Comparison of ENCODE assay signal across 8 cellular contexts in the genomic region with DNA sequence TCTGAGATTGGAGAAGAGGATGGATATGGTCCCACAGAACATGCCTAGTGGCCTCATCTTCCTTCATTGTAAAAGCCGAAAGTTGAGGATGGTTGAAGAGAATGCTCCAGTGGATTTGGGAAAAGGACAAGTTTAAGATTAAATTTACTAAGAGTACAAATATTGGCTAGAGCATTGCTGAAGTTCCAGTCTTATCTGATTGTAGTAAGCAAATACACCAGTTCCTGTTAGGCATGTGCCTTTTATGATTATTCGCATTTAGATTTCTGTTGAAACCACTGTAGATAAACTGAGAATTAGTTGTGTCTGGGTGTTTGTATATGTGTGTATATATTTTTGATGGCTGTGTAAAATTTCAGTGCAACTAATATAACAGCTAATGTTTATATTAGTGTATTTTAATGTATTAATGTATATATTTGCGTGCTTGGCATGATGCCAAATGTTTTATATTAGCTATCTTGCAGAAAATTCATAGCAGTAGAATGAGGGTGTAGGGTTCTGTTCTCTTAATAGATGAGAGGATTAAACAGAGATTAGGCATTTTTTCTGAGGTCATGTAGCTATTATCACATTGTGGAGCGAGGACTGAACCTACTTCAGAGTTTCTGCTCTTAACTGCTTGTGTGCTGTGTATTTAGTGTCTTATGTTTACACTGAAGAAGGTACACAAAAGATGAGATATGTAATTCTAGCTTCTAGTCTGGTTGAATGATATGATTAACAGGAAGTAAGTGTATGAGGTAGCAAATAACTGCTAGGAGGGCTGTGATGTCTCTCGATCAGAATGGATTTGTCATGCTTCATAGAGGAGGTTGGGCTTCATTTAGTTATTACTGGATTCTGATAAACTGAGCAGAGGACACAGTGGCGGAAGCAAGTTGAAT. TPM values are rescaled to one million over a fixed set of nuclear protein-coding genes. Genes with fewer than 3 reads are reported as not detected.
DNase-seq lines count a peak whose midpoint lies in the region; ATAC-seq, FAIRE-seq and TF ChIP-seq lines count a peak whose summit lies in the region.
"Had no signal": no experiment of that assay in that cellular context is flagged by ENCODE, and none has a peak within 500 bp of the region (broad histone marks: within the 10 kb centered on the region; RNA-seq: fewer than 3 reads in every experiment).

No MANE protein-coding gene starts in this region.

- FAIRE-seq in GM12891 (lab: Jason Lieb, UNC) (peak; percentile 45), astrocyte (lab: Jason Lieb, UNC) (no peak)

- H3K4me3 ChIP-seq in astrocyte (ENCODE audit: insufficient read depth, low read depth, low read length) (no peak overlapping the region), psoas muscle (no peak overlapping the region)

- H3K9ac ChIP-seq in astrocyte (ENCODE audit: low read length), result no peak overlapping the region
- H3K9ac ChIP-seq: KMS-11 had no signal

- no peak for ATAC-seq in natural killer cell treated with Interleukin-12 subunit alpha and Interleukin-12 subunit beta and Interleukin-15 and Interleukin-18, amount 100 ng/mL, for 72 hours
- no peak for ATAC-seq in psoas muscle
- no peak for ATAC-seq in left cardiac atrium
- no peak for ATAC-seq in GM18502 (IDR thresholded peaks at IDR 0.05; ENCODE audit: poor library complexity, unreplicated experiment)

- intact Hi-C loops in psoas muscle (cut with DNase I) (no loop called here), left cardiac atrium (cut with DNase I) (no loop called here)

- DNase-seq in GM12891 (ENCODE audit: insufficient read length, low spot score) (no peak), NCI-H2081 treated with DMSO at 0.1 percent for 48 hours (lab: John Stamatoyannopoulos, UW) (peak; percentile 27), astrocyte (ENCODE audit: low read depth) (no peak), psoas muscle (no peak), left cardiac atrium (no peak)
- DNase-seq in natural killer cell treated with Interleukin-12 subunit alpha and Interleukin-12 subunit beta and Interleukin-15 and Interleukin-18, amount 100 ng/mL, for 72 hours (ENCODE audit: low spot score), result no peak

- peaks cover 8% of the 10 kb centered on the region for H3K79me2 ChIP-seq in astrocyte (ENCODE audit: insufficient read depth, low read length)

- peak overlapping the region; percentile 17 for H3K4me2 ChIP-seq in astrocyte (ENCODE audit: low read length)
- H3K4me2 ChIP-seq: KMS-11 had no signal

- H3K9me3 ChIP-seq in astrocyte (ENCODE audit: insufficient read depth, low read depth, low read length) (no peaks in the 10 kb centered on the region), psoas muscle (no peaks in the 10 kb centered on the region)

- H3K27me3 ChIP-seq in astrocyte (ENCODE audit: insufficient read depth, low read length) (no peaks in the 10 kb centered on the region), psoas muscle (ENCODE audit: insufficient read depth in 3 of 3, low read length in 2 of 3) (no peaks in the 10 kb centered on the region)

- TF ChIP-seq POLR2A in GM12891 (IDR thresholded peaks at IDR 0.05; ENCODE audit: low read depth, low read length), result no peak

- H3K4me3 Mint-ChIP-seq in astrocyte (ENCODE audit: unreplicated experiment), result no peak overlapping the region
- no peak overlapping the region for H3K4me3 Mint-ChIP-seq in natural killer cell treated with Interleukin-12 subunit alpha and Interleukin-12 subunit beta and Interleukin-15 and Interleukin-18, amount 100 ng/mL, for 72 hours

- peaks cover 7% of the 10 kb centered on the region for H3K4me1 Mint-ChIP-seq in astrocyte (ENCODE audit: low read depth, unreplicated experiment)
- peaks cover 6 to 7% of the 10 kb centered on the region in 2 donors for H3K4me1 Mint-ChIP-seq in natural killer cell treated with Interleukin-12 subunit alpha and Interleukin-12 subunit beta and Interleukin-15 and Interleukin-18, amount 100 ng/mL, for 72 hours (ENCODE audit: low read depth in 2 of 2)

- TF ChIP-seq CTCF in astrocyte (IDR thresholded peaks at IDR 0.05; ENCODE audit: insufficient read depth, low read depth, low read length) (no peak), psoas muscle (IDR thresholded peaks at IDR 0.05) (no peak)

- no peaks in the 10 kb centered on the region for H3K27me3 Mint-ChIP-seq in astrocyte (ENCODE audit: low read depth, unreplicated experiment)
- no peaks in the 10 kb centered on the region for H3K27me3 Mint-ChIP-seq in natural killer cell treated with Interleukin-12 subunit alpha and Interleukin-12 subunit beta and Interleukin-15 and Interleukin-18, amount 100 ng/mL, for 72 hours

- H3K4me1 ChIP-seq in astrocyte (ENCODE audit: insufficient read depth, low read length) (no peaks in the 10 kb centered on the region), psoas muscle (peaks cover 3% of the 10 kb centered on the region)

- H3K27ac ChIP-seq in astrocyte (ENCODE audit: low read depth, low read length), result peak overlapping the region; percentile 1
- no peak overlapping the region for H3K27ac ChIP-seq in psoas muscle
- H3K27ac ChIP-seq: KMS-11 had no signal

- 86 to 92% (median 91%) methylated on average over 6 of the region's 6 CpGs for WGBS in psoas muscle, 3 donors

- peaks cover 48% of the 10 kb centered on the region for H3K36me3 ChIP-seq in astrocyte (ENCODE audit: insufficient read depth, low read length)
- H3K36me3 ChIP-seq in psoas muscle (ENCODE audit: insufficient read depth in 1 of 2, low read depth in 1 of 2), result peaks cover 6 to 100% of the 10 kb centered on the region in 2 donors

- H4K20me1 ChIP-seq in astrocyte (ENCODE audit: insufficient read depth, low read length), result peaks cover 4% of the 10 kb centered on the region

- H2AFZ ChIP-seq in astrocyte (ENCODE audit: low read depth, low read length), result no peak overlapping the region

- H3K36me3 Mint-ChIP-seq in astrocyte (ENCODE audit: low read depth, unreplicated experiment), result peaks cover 7% of the 10 kb centered on the region
- peaks cover 30% of the 10 kb centered on the region for H3K36me3 Mint-ChIP-seq in natural killer cell treated with Interleukin-12 subunit alpha and Interleukin-12 subunit beta and Interleukin-15 and Interleukin-18, amount 100 ng/mL, for 72 hours

- no peak overlapping the region for H3K27ac Mint-ChIP-seq in astrocyte (ENCODE audit: unreplicated experiment)
- peak overlapping the region; percentile 9 to 41 for H3K27ac Mint-ChIP-seq in natural killer cell treated with Interleukin-12 subunit alpha and Interleukin-12 subunit beta and Interleukin-15 and Interleukin-18, amount 100 ng/mL, for 72 hours

- H3K9me3 Mint-ChIP-seq in astrocyte (ENCODE audit: unreplicated experiment), result no peaks in the 10 kb centered on the region
- no peaks in the 10 kb centered on the region for H3K9me3 Mint-ChIP-seq in natural killer cell treated with Interleukin-12 subunit alpha and Interleukin-12 subunit beta and Interleukin-15 and Interleukin-18, amount 100 ng/mL, for 72 hours

TF ChIP-seq in GM12891, 5 proteins besides CTCF, POLR2A, EP300 and RAD21:
- TF ChIP-seq POLR2AphosphoS5 (IDR thresholded peaks at IDR 0.05; ENCODE audit: low read depth, low read length) (no peak), TAF1 (IDR thresholded peaks at IDR 0.05; ENCODE audit: low read depth, low read length) (no peak), PAX5 (IDR thresholded peaks at IDR 0.05; ENCODE audit: insufficient read depth, low read length, severe bottlenecking) (no peak), SPI1 (IDR thresholded peaks at IDR 0.05; ENCODE audit: low read depth, low read length) (no peak), POU2F2 (IDR thresholded peaks at IDR 0.05; ENCODE audit: low read depth, low read length) (no peak)

RNA-seq across cellular contexts. Expression of gene FKBP3, which starts 21.2 kb away (rescaled TPM):
- polyA plus RNA-seq in GM12891 (2012; ENCODE audit: low read depth, missing spikeins), result 112 TPM
- total RNA-seq in astrocyte (66.1 and 77.0 TPM in 2 replicates), psoas muscle (100 to 1,000 TPM; 169 to 202 (median 185) TPM), left cardiac atrium (10 to 100 TPM; 76.0 to 78.9 TPM)
- 10 to 100 TPM; 42.0 to 61.2 TPM for total RNA-seq in natural killer cell treated with Interleukin-12 subunit alpha and Interleukin-12 subunit beta and Interleukin-15 and Interleukin-18, amount 100 ng/mL, for 72 hours
- polyA plus RNA-seq in psoas muscle, result 100 to 1,000 TPM; 132 to 346 (median 260) TPM

RNA-seq across cellular contexts. Expression of gene FANCM, which starts 22.6 kb away (rescaled TPM):
- 3.0 TPM for polyA plus RNA-seq in GM12891 (2012; ENCODE audit: low read depth, missing spikeins)
- total RNA-seq in astrocyte (4.2 and 5.4 TPM in 2 replicates), psoas muscle (1 to 10 TPM; 1.5 to 2.4 (median 1.9) TPM), left cardiac atrium (1 to 10 TPM; 3.1 to 3.4 TPM)
- total RNA-seq in natural killer cell treated with Interleukin-12 subunit alpha and Interleukin-12 subunit beta and Interleukin-15 and Interleukin-18, amount 100 ng/mL, for 72 hours, result 10 to 100 TPM; 12.9 to 24.8 TPM
- 1 to 10 TPM; 1.0 to 2.2 (median 1.7) TPM for polyA plus RNA-seq in psoas muscle

RNA-seq across cellular contexts. Expression of gene PRPF39, which starts 29.2 kb away (rescaled TPM):
- 19.9 TPM for polyA plus RNA-seq in GM12891 (2012; ENCODE audit: low read depth, missing spikeins)
- total RNA-seq in astrocyte, result 42.6 and 43.3 TPM in 2 replicates
- total RNA-seq in natural killer cell treated with Interleukin-12 subunit alpha and Interleukin-12 subunit beta and Interleukin-15 and Interleukin-18, amount 100 ng/mL, for 72 hours, result 10 to 100 TPM; 32.3 to 62.4 TPM
- 10 to 100 TPM; 13.8 to 32.4 (median 20.2) TPM for total RNA-seq in psoas muscle
- 10 to 100 TPM; 10.1 to 23.4 (median 13.1) TPM for polyA plus RNA-seq in psoas muscle
- total RNA-seq in left cardiac atrium, result 10 to 100 TPM; 12.8 to 19.5 TPM
